1 cellular context compared by ENCODE assay signal in genomic region chr17:29177541-29177870, GRCh38.
TF ChIP-seq lines count a peak whose summit lies in the region.

No MANE protein-coding gene starts in this region.

TF ChIP-seq in H1, 55 proteins besides CTCF, POLR2A, EP300 and RAD21 (continued from another document):
- TF ChIP-seq USF2 (IDR thresholded peaks at IDR 0.05; ENCODE audit: low read length) (no peak), CHD7 (IDR thresholded peaks at IDR 0.05; ENCODE audit: insufficient replicate concordance, low read length) (no peak), KDM1A (IDR thresholded peaks at IDR 0.05; ENCODE audit: borderline replicate concordance, low read length) (no peak), SAP30 (IDR thresholded peaks at IDR 0.05; ENCODE audit: insufficient read depth, insufficient replicate concordance, low read length) (no peak), SP1 (IDR thresholded peaks at IDR 0.05; ENCODE audit: low read depth, low read length) (no peak), SRF (IDR thresholded peaks at IDR 0.05; ENCODE audit: low read depth, low read length) (no peak), KDM4A (IDR thresholded peaks at IDR 0.05; ENCODE audit: low read depth, low read length, severe bottlenecking) (no peak), RBBP5 (IDR thresholded peaks at IDR 0.05; ENCODE audit: borderline replicate concordance, low read depth, low read length) (no peak), EGR1 (IDR thresholded peaks at IDR 0.05; ENCODE audit: borderline replicate concordance, low read depth, low read length) (no peak), SIN3A (conservative IDR thresholded peaks at IDR 0.05 in 1 of 2, IDR thresholded peaks at IDR 0.05 in 1 of 2; ENCODE audit: low read depth in 1 of 2, low read length in 2 of 2) (no peak), NANOG (IDR thresholded peaks at IDR 0.05; ENCODE audit: insufficient read depth, low read depth, low read length, poor library complexity, severe bottlenecking) (no peak), CREB1 (IDR thresholded peaks at IDR 0.05) (no peak), SP2 (IDR thresholded peaks at IDR 0.05; ENCODE audit: low read length) (no peak), SIX5 (IDR thresholded peaks at IDR 0.05; ENCODE audit: low read depth, low read length) (no peak), CEBPB (IDR thresholded peaks at IDR 0.05; ENCODE audit: low read depth, low read length) (no peak)
TF ChIP-seq in H1: peak in this region for 0.
